In the genomic region with DNA sequence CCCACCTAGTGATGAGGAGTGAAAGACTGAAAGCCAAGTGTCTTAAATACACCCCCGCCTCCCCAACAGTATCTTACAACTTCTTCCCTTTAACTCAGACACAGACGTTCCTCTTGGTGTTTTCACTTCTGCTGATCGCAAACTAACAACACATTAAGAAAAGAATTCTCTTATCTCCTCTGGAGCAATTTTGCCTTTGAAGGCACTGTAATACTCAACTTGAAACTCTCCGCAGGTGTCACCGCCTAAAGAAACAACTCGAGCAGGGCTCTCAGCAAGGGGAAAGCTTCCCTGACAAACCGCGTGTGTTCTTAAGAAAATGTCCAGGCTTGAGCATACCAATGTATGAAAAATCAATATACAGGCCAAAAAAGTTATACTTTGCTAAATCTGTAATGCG, we compare ENCODE assay signal across 8 cellular contexts. TPM values are rescaled to one million over a fixed set of nuclear protein-coding genes. Genes with fewer than 3 reads are reported as not detected.
DNase-seq lines count a peak whose midpoint lies in the region; ATAC-seq, FAIRE-seq and TF ChIP-seq lines count a peak whose summit lies in the region.

No MANE protein-coding gene starts in this region.

- no peaks in the 10 kb centered on the region for H3K79me2 ChIP-seq in OCI-LY3 (ENCODE audit: low read length)
- no peaks in the 10 kb centered on the region for H3K79me2 ChIP-seq in endothelial cell of umbilical vein (ENCODE audit: control insufficient read depth, insufficient read depth, low read length)

- H2AFZ ChIP-seq in OCI-LY3 (ENCODE audit: low read depth, low read length) (no peak overlapping the region), endothelial cell of umbilical vein (ENCODE audit: low read depth, low read length) (peak overlapping the region; percentile 40)

- peaks cover 7 to 36% of the 10 kb centered on the region in 2 donors for H3K27me3 Mint-ChIP-seq in natural killer cell treated with Interleukin-12 subunit alpha and Interleukin-12 subunit beta and Interleukin-15 and Interleukin-18, amount 100 ng/mL, for 72 hours

- H3K27ac Mint-ChIP-seq in natural killer cell treated with Interleukin-12 subunit alpha and Interleukin-12 subunit beta and Interleukin-15 and Interleukin-18, amount 100 ng/mL, for 72 hours = no peak overlapping the region

- H3K4me2 ChIP-seq in OCI-LY3 (ENCODE audit: low read length) (peak overlapping the region; percentile 60), endothelial cell of umbilical vein (ENCODE audit: insufficient read depth, low read length) (peak overlapping the region; percentile 97)

- POLR2A ChIA-PET in endothelial cell of umbilical vein (lab: Charles Lee) = no interaction called here

- peaks cover 5% of the 10 kb centered on the region for H3K36me3 Mint-ChIP-seq in natural killer cell treated with Interleukin-12 subunit alpha and Interleukin-12 subunit beta and Interleukin-15 and Interleukin-18, amount 100 ng/mL, for 72 hours

- H3K9me3 ChIP-seq in OCI-LY3 (ENCODE audit: insufficient read depth, low read length) (no peaks in the 10 kb centered on the region), endothelial cell of umbilical vein (replicated peaks; ENCODE audit: control insufficient read depth, insufficient read depth, low read length) (no peaks in the 10 kb centered on the region)

- H3K4me1 ChIP-seq in OCI-LY3 (ENCODE audit: low read length) (peaks cover 71% of the 10 kb centered on the region), endothelial cell of umbilical vein (ENCODE audit: control insufficient read depth, extremely low read depth, insufficient read depth, low read length) (peaks cover 10% of the 10 kb centered on the region)

- DNase-seq in AG09309 (ENCODE audit: low read depth) = no peak
- DNase-seq in endothelial cell of umbilical vein (ENCODE audit: low read depth, low spot score) = no peak
- no peak for DNase-seq in natural killer cell treated with Interleukin-12 subunit alpha and Interleukin-12 subunit beta and Interleukin-15 and Interleukin-18, amount 100 ng/mL, for 72 hours (ENCODE audit: low spot score)
- no peak for DNase-seq in NCI-H345 (lab: John Stamatoyannopoulos, UW)
- DNase-seq in SK-N-DZ (ENCODE audit: low spot score) = no peak
- DNase-seq in NCI-H1105 (lab: John Stamatoyannopoulos, UW) = no peak

- no peaks in the 10 kb centered on the region for H3K36me3 ChIP-seq in OCI-LY3 (replicated peaks; ENCODE audit: low read depth, low read length)
- no peaks in the 10 kb centered on the region for H3K36me3 ChIP-seq in endothelial cell of umbilical vein (ENCODE audit: control insufficient read depth in 2 of 2, extremely low read depth in 1 of 2, insufficient read depth in 2 of 2, low read length in 2 of 2)

- H3K4me3 Mint-ChIP-seq in natural killer cell treated with Interleukin-12 subunit alpha and Interleukin-12 subunit beta and Interleukin-15 and Interleukin-18, amount 100 ng/mL, for 72 hours = peak overlapping the region; percentile 51

- CTCF ChIA-PET in endothelial cell of umbilical vein (lab: Charles Lee) = interaction anchor here (0.6 to 7.0 kb wide), 13 partner anchors 10 to 1688 kb away, joined by 3 to 67 read pairs (median 3); no protein-coding TSS in a partner anchor

- H3K27me3 ChIP-seq in OCI-LY3 (ENCODE audit: low read depth, low read length) (no peaks in the 10 kb centered on the region), endothelial cell of umbilical vein (ENCODE audit: control insufficient read depth in 2 of 2, insufficient read depth in 2 of 2, low read length in 2 of 2) (peaks cover 59 to 85% of the 10 kb centered on the region in 2 experiments)

- peak; percentile 59 for ATAC-seq in GM21576 (IDR thresholded peaks at IDR 0.05; ENCODE audit: unreplicated experiment)
- ATAC-seq in natural killer cell treated with Interleukin-12 subunit alpha and Interleukin-12 subunit beta and Interleukin-15 and Interleukin-18, amount 100 ng/mL, for 72 hours = no peak

- no peak for TF ChIP-seq POLR2A in endothelial cell of umbilical vein (IDR thresholded peaks at IDR 0.05; ENCODE audit: low read depth, low read length)

- no peaks in the 10 kb centered on the region for H4K20me1 ChIP-seq in OCI-LY3 (ENCODE audit: insufficient read depth, low read length)
- peaks cover 2% of the 10 kb centered on the region for H4K20me1 ChIP-seq in endothelial cell of umbilical vein (replicated peaks; ENCODE audit: control insufficient read depth, extremely low read depth, insufficient read depth, low read length)

- no peaks in the 10 kb centered on the region for H3K9me3 Mint-ChIP-seq in natural killer cell treated with Interleukin-12 subunit alpha and Interleukin-12 subunit beta and Interleukin-15 and Interleukin-18, amount 100 ng/mL, for 72 hours

- H3K9ac ChIP-seq in OCI-LY3 (ENCODE audit: low read length) (peak overlapping the region; percentile 46; the same call in 1 of the 2 replicates), endothelial cell of umbilical vein (replicated peaks; ENCODE audit: extremely low read depth, insufficient read depth, low read length) (no peak overlapping the region)

- FAIRE-seq in endothelial cell of umbilical vein (lab: Jason Lieb, UNC) = no peak

- intact Hi-C loops in endothelial cell of umbilical vein (cut with micrococcal nuclease) = loop anchor here (5.0 to 10.0 kb wide), 3 partner anchors 221 to 1806 kb away; no protein-coding TSS in a partner anchor

- no peaks in the 10 kb centered on the region for H3K9me1 ChIP-seq in endothelial cell of umbilical vein (replicated peaks; ENCODE audit: control insufficient read depth, extremely low read depth, insufficient read depth, low read length)

- H3K27ac ChIP-seq in OCI-LY3 (ENCODE audit: low read length) (peak overlapping the region; percentile 94), endothelial cell of umbilical vein (ENCODE audit: insufficient read depth, low read depth, low read length) (no peak overlapping the region)

- BruUV-seq in endothelial cell of umbilical vein (replicated peaks; lab: Mats Ljungman, UMichigan) = no TSS peak

- peaks cover 0 to 7% of the 10 kb centered on the region in 2 donors for H3K4me1 Mint-ChIP-seq in natural killer cell treated with Interleukin-12 subunit alpha and Interleukin-12 subunit beta and Interleukin-15 and Interleukin-18, amount 100 ng/mL, for 72 hours (ENCODE audit: low read depth in 2 of 2)

- TF ChIP-seq CTCF in AG09309 (IDR thresholded peaks at IDR 0.05; ENCODE audit: control insufficient read depth, insufficient read depth, low read depth, low read length, missing control alignments) (no peak), OCI-LY3 (IDR thresholded peaks at IDR 0.05; ENCODE audit: low read depth, low read length) (no peak), endothelial cell of umbilical vein (IDR thresholded peaks at IDR 0.05; ENCODE audit: extremely low read depth in 1 of 2, insufficient read depth in 1 of 2, low read depth in 1 of 2, low read length in 2 of 2) (no peak)

- H3K4me3 ChIP-seq in AG09309 (ENCODE audit: control insufficient read depth, low read depth, low read length) (peak overlapping the region; percentile 52), OCI-LY3 (ENCODE audit: low read length) (peak overlapping the region; percentile 33), endothelial cell of umbilical vein (replicated peaks in 1 of 3; ENCODE audit: insufficient read depth in 1 of 3, low read depth in 1 of 3, low read length in 3 of 3) (peak overlapping the region; percentile 8 to 69 (median 10))

- dilution Hi-C loops in endothelial cell of umbilical vein (cut with MboI; ENCODE audit: extremely low pct_ligation_motif_present, low sequenced_read_pairs) = no loop called here

TF ChIP-seq in endothelial cell of umbilical vein, 7 proteins besides CTCF, POLR2A, EP300 and RAD21:
- TF ChIP-seq POLR2AphosphoS5 (IDR thresholded peaks at IDR 0.05; ENCODE audit: insufficient read depth, low read depth, low read length) = no peak
- TF ChIP-seq JUN (IDR thresholded peaks at IDR 0.05; ENCODE audit: borderline replicate concordance, insufficient read depth, insufficient read length, low read depth) = no peak
- TF ChIP-seq EZH2 (IDR thresholded peaks at IDR 0.05; ENCODE audit: borderline replicate concordance, low read depth, low read length, severe bottlenecking) = no peak

RNA-seq across cellular contexts. Expression of a gene that starts 0.4 kb away (rescaled TPM):
- 0.09 and 0.18 TPM in 2 replicates for total RNA-seq in endothelial cell of umbilical vein
- polyA plus RNA-seq in endothelial cell of umbilical vein = 0.01 TPM in 1 of 2 replicates, not detected in the other
- 0.03 and 0.09 TPM in 2 replicates for polyA plus RNA-seq in endothelial cell of umbilical vein (2011; cell fraction: cytosol; rRNA removed)
- 0.04 and 0.06 TPM in 2 replicates for polyA plus RNA-seq in endothelial cell of umbilical vein (2011; cell fraction: nucleus; rRNA removed)
- polyA plus RNA-seq in endothelial cell of umbilical vein (2012) = 0.15 and 0.21 TPM in 2 replicates
- not detected in 2 replicates for polyA minus RNA-seq in endothelial cell of umbilical vein
- 3.4 TPM for polyA minus RNA-seq in endothelial cell of umbilical vein (2011; cell fraction: cytosol; rRNA and poly(A)+ RNA removed)
- 0.96 TPM in 1 of 2 replicates, not detected in the other for polyA minus RNA-seq in endothelial cell of umbilical vein (2011; cell fraction: nucleus; rRNA and poly(A)+ RNA removed)
- total RNA-seq in natural killer cell treated with Interleukin-12 subunit alpha and Interleukin-12 subunit beta and Interleukin-15 and Interleukin-18, amount 100 ng/mL, for 72 hours = 1 to 10 TPM in 1 of 2 donors, not detected in 1; 1.1 TPM
- polyA plus RNA-seq in SK-N-DZ (2014; cell fraction: cytosol; rRNA removed) = 0.05 TPM in 1 of 2 replicates, not detected in the other
- 0.13 TPM in 1 of 2 replicates, not detected in the other for polyA plus RNA-seq in SK-N-DZ (2014; cell fraction: nucleus; rRNA removed)
